Comparison of ENCODE assay signal across 17 cellular contexts in genomic region chr9:88782931-88783451, GRCh38.
A peak's percentile ranks its signal among the peaks of the same experiment; 100 is the strongest.
DNase-seq lines count a peak whose midpoint lies in the region; ATAC-seq and TF ChIP-seq lines count a peak whose summit lies in the region.
"Had no signal": no experiment of that assay in that cellular context is flagged by ENCODE, and none has a peak within 500 bp of the region (broad histone marks: within the 10 kb centered on the region; RNA-seq: fewer than 3 reads in every experiment).

No MANE protein-coding gene starts in this region.

- TF ChIP-seq POLR2A in IMR-90 (IDR thresholded peaks at IDR 0.05; ENCODE audit: low read depth, low read length), result no peak
- TF ChIP-seq POLR2A in stomach (IDR thresholded peaks at IDR 0.05), result no peak

- peak overlapping the region; percentile 66 for H4K91ac ChIP-seq in IMR-90 (ENCODE audit: insufficient read depth, low read depth, low read length)

- POLR2A ChIA-PET in IMR-90 (lab: Charles Lee; ENCODE audit: unreplicated experiment), result no interaction called here

- H4K5ac ChIP-seq in IMR-90 (ENCODE audit: low read depth, low read length), result peak overlapping the region; percentile 44

- H3K4me3 Mint-ChIP-seq in endodermal cell, result no peak overlapping the region
- H3K4me3 Mint-ChIP-seq: activated naive CD8-positive, alpha-beta T cell treated with anti-CD3 and anti-CD28 coated beads, Interleukin-2, amount 10 ng/mL, durations not matched to agents 7 days and 5 days; T-helper 1 cell treated with Interleukin-12 subunit alpha and Interleukin-12 subunit beta and Interleukin-4 antibody, amounts not matched to agents 30 μg/mL and 1 μg/mL, for 36 hours had no signal

- no peak overlapping the region; the same call in 2 of the 3 replicates for H2BK15ac ChIP-seq in IMR-90 (ENCODE audit: low read depth, low read length)

- no peak overlapping the region for H2AK9ac ChIP-seq in IMR-90 (replicated peaks; ENCODE audit: low read depth, low read length, poor library complexity)

- H3K23ac ChIP-seq in IMR-90 (ENCODE audit: low read depth, low read length), result no peak overlapping the region

- no peaks in the 10 kb centered on the region for H3K27me3 Mint-ChIP-seq in endodermal cell (ENCODE audit: insufficient read depth)

- no peak overlapping the region for H3K4me3 ChIP-seq in BLaER1 treated with 17β-estradiol and CSF1 and Interleukin-3, amounts not matched to agents 10 nM and 100 nM
- H3K4me3 ChIP-seq in IMR-90 (ENCODE audit: insufficient read depth, low read depth, low read length) (no peak overlapping the region), endodermal cell (ENCODE audit: low read length) (no peak overlapping the region), osteoblast (ENCODE audit: insufficient read depth, low read length) (no peak overlapping the region), Karpas-422 (ENCODE audit: low read length) (no peak overlapping the region), stomach (no peak overlapping the region)
- H3K4me3 ChIP-seq: ovary had no signal

- H3K36me3 ChIP-seq in BLaER1 treated with 17β-estradiol and CSF1 and Interleukin-3, amounts not matched to agents 10 nM and 100 nM, result no peaks in the 10 kb centered on the region
- H3K36me3 ChIP-seq in IMR-90 (ENCODE audit: control insufficient read depth, insufficient read depth, low read length) (no peaks in the 10 kb centered on the region), endodermal cell (ENCODE audit: control insufficient read depth, insufficient read depth, low read length) (no peaks in the 10 kb centered on the region), osteoblast (ENCODE audit: insufficient read depth, low read length) (no peaks in the 10 kb centered on the region), Karpas-422 (ENCODE audit: insufficient read depth, low read length) (no peaks in the 10 kb centered on the region), stomach (no peaks in the 10 kb centered on the region)
- H3K36me3 ChIP-seq: ovary had no signal

- DNase-seq in IMR-90 (peak; percentile 48), endodermal cell (no peak), osteoblast (ENCODE audit: insufficient read length, low spot score, missing footprints) (no peak), Karpas-422 (no peak), stomach (no peak)
- DNase-seq in stimulated activated CD4-positive, alpha-beta T cell treated with anti-CD3 and anti-CD28 coated beads, Interleukin-15, amount 100 ng/mL, for 24 hours, result no peak
- DNase-seq: activated naive CD8-positive, alpha-beta T cell treated with anti-CD3 and anti-CD28 coated beads, Interleukin-2, amount 10 ng/mL, durations not matched to agents 7 days and 5 days; caudate nucleus; effector CD4-positive, alpha-beta T cell; hypothalamus; NCI-H187 treated with DMSO at 0.1 percent for 48 hours; NCI-H446; ovary had no signal

- H3K79me2 ChIP-seq in osteoblast (ENCODE audit: insufficient read depth, low read length), result no peaks in the 10 kb centered on the region
- H3K79me2 ChIP-seq in Karpas-422 (ENCODE audit: low read length), result no peaks in the 10 kb centered on the region

- peak overlapping the region in 4 of 11 experiments; percentile 14 to 53 (median 31); a peak in 4 of 22 replicates for H3K27ac ChIP-seq in BLaER1 treated with 17β-estradiol and CSF1 and Interleukin-3, amounts not matched to agents 10 nM and 100 nM
- H3K27ac ChIP-seq in IMR-90 (ENCODE audit: insufficient read depth, low read length) (no peak overlapping the region), endodermal cell (ENCODE audit: low read depth, low read length) (no peak overlapping the region), osteoblast (ENCODE audit: low read depth, low read length) (no peak overlapping the region), Karpas-422 (ENCODE audit: low read length) (no peak overlapping the region), stomach (no peak overlapping the region)
- H3K27ac ChIP-seq: ovary had no signal

- no peaks in the 10 kb centered on the region for H4K20me1 ChIP-seq in BLaER1 treated with 17β-estradiol and CSF1 and Interleukin-3, amounts not matched to agents 10 nM and 100 nM
- no peaks in the 10 kb centered on the region for H4K20me1 ChIP-seq in IMR-90 (ENCODE audit: insufficient read depth, low read length)
- H4K20me1 ChIP-seq in osteoblast (ENCODE audit: insufficient read depth, low read length), result no peaks in the 10 kb centered on the region
- H4K20me1 ChIP-seq in Karpas-422 (ENCODE audit: insufficient read depth, low read depth, low read length), result no peaks in the 10 kb centered on the region

- H3K14ac ChIP-seq in IMR-90 (replicated peaks; ENCODE audit: low read depth, low read length), result peak overlapping the region; percentile 47; the same call in 1 of the 2 replicates

- H3K36me3 Mint-ChIP-seq in endodermal cell (ENCODE audit: low read depth), result no peaks in the 10 kb centered on the region
- H3K36me3 Mint-ChIP-seq: activated naive CD8-positive, alpha-beta T cell treated with anti-CD3 and anti-CD28 coated beads, Interleukin-2, amount 10 ng/mL, durations not matched to agents 7 days and 5 days; CD14-positive monocyte had no signal

- peak overlapping the region; percentile 58 to 93 (median 87) for H3K4me2 ChIP-seq in BLaER1 treated with 17β-estradiol and CSF1 and Interleukin-3, amounts not matched to agents 10 nM and 100 nM
- no peak overlapping the region for H3K4me2 ChIP-seq in IMR-90 (ENCODE audit: low read depth, low read length)
- peak overlapping the region; percentile 22 for H3K4me2 ChIP-seq in osteoblast (ENCODE audit: insufficient read depth, low read length)
- H3K4me2 ChIP-seq in Karpas-422 (ENCODE audit: low read depth, low read length, poor library complexity, severe bottlenecking), result no peak overlapping the region

- ATAC-seq in IMR-90 (ENCODE audit: low read depth), result no peak
- ATAC-seq: HCT116 had no signal

- H3K56ac ChIP-seq in IMR-90 (ENCODE audit: extremely low read depth, insufficient read depth, low read length), result no peak overlapping the region

- in situ Hi-C loops in IMR-90 (cut with MboI; ENCODE audit: low sequenced_read_pairs), result no loop called here

- no TSS peak for BruUV-seq in IMR-90 (replicated peaks; lab: Mats Ljungman, UMichigan)

- no peak for TF ChIP-seq RAD21 in IMR-90 (IDR thresholded peaks at IDR 0.05; ENCODE audit: low read length)

- no peak for TF ChIP-seq EP300 in stomach (IDR thresholded peaks at IDR 0.05)

- H3K27ac Mint-ChIP-seq in endodermal cell, result peak overlapping the region; percentile 78
- H3K27ac Mint-ChIP-seq: activated naive CD8-positive, alpha-beta T cell treated with anti-CD3 and anti-CD28 coated beads, Interleukin-2, amount 10 ng/mL, durations not matched to agents 7 days and 5 days; T-helper 1 cell treated with Interleukin-12 subunit alpha and Interleukin-12 subunit beta and Interleukin-4 antibody, amounts not matched to agents 30 μg/mL and 1 μg/mL, for 36 hours had no signal

- dilution Hi-C loops in IMR-90 (cut with HindIII; ENCODE audit: low sequenced_read_pairs, unreplicated experiment), result no loop called here

- H2BK5ac ChIP-seq in IMR-90 (ENCODE audit: low read depth, low read length, poor library complexity, severe bottlenecking), result peak overlapping the region; percentile 10

- intact Hi-C loops in IMR-90 (cut with micrococcal nuclease) (loop anchor here (5.0 kb wide), 1 partner anchor 209 kb away; the partner anchor contains the start of gene S1PR3), stomach (cut with DNase I; ENCODE audit: low total_unique reads) (no loop called here)

- WGBS in IMR-90 (ENCODE audit: extremely low coverage in 2 of 2, insufficient read length in 1 of 2), 2 experiments, result 75% methylated on average over 4 of the region's 8 CpGs; no CpG with 5 or more reads in 1 of the 2 experiments
- WGBS in endodermal cell (ENCODE audit: insufficient coverage in 1 of 2, insufficient read length in 1 of 2), 2 experiments, result 71 to 87% methylated on average over 5 to 8 of the region's 8 CpGs
- WGBS in stomach, 5 donors, result 87 to 95% (median 91%) methylated on average over 8 of the region's 8 CpGs

- peak overlapping the region; percentile 61 for H2BK120ac ChIP-seq in IMR-90 (ENCODE audit: low read depth, low read length)

- TF ChIP-seq CTCF in IMR-90 (conservative IDR thresholded peaks at IDR 0.05; ENCODE audit: low read depth, low read length) (no peak), endodermal cell (conservative IDR thresholded peaks at IDR 0.05) (no peak), osteoblast (IDR thresholded peaks at IDR 0.05; ENCODE audit: extremely low read depth, low read depth, low read length) (no peak), stomach (IDR thresholded peaks at IDR 0.05) (no peak)

- peak overlapping the region in 1 of 2 experiments; percentile 41; a peak in 1 of 4 replicates for H4K8ac ChIP-seq in IMR-90 (ENCODE audit: low read depth in 2 of 2, low read length in 2 of 2)

- peaks cover 44% of the 10 kb centered on the region for H3K4me1 Mint-ChIP-seq in endodermal cell
- H3K4me1 Mint-ChIP-seq: activated naive CD8-positive, alpha-beta T cell treated with anti-CD3 and anti-CD28 coated beads, Interleukin-2, amount 10 ng/mL, durations not matched to agents 7 days and 5 days had no signal

- no peaks in the 10 kb centered on the region for H3K79me1 ChIP-seq in IMR-90 (ENCODE audit: low read depth in 1 of 2, low read length in 2 of 2)

- peak overlapping the region; percentile 17 for H3K18ac ChIP-seq in IMR-90 (ENCODE audit: low read depth, low read length)

- H3K4me1 ChIP-seq in BLaER1 treated with 17β-estradiol and CSF1 and Interleukin-3, amounts not matched to agents 10 nM and 100 nM, result peaks cover 48 to 97% (median 79%) of the 10 kb centered on the region in 10 experiments
- H3K4me1 ChIP-seq in IMR-90 (ENCODE audit: control insufficient read depth, insufficient read depth, low read length), result peaks cover 16% of the 10 kb centered on the region
- H3K4me1 ChIP-seq in endodermal cell (ENCODE audit: control insufficient read depth, insufficient read depth, low read length), result peaks cover 21% of the 10 kb centered on the region
- peaks cover 29% of the 10 kb centered on the region for H3K4me1 ChIP-seq in osteoblast (ENCODE audit: insufficient read depth, low read length)
- peaks cover 2% of the 10 kb centered on the region for H3K4me1 ChIP-seq in Karpas-422 (ENCODE audit: low read length)
- H3K4me1 ChIP-seq in stomach, result peaks cover 0 to 13% (median 7%) of the 10 kb centered on the region in 4 donors

- H3K9ac ChIP-seq in BLaER1 treated with 17β-estradiol and CSF1 and Interleukin-3, amounts not matched to agents 10 nM and 100 nM, result peak overlapping the region in 2 of 11 experiments; percentile 7 to 29; a peak in 1 of 22 replicates
- no peak overlapping the region for H3K9ac ChIP-seq in IMR-90 (ENCODE audit: low read depth, low read length)
- no peak overlapping the region for H3K9ac ChIP-seq in endodermal cell (ENCODE audit: extremely low read depth, low read length, poor library complexity, severe bottlenecking)
- H3K9ac ChIP-seq in Karpas-422 (ENCODE audit: low read length), result no peak overlapping the region

- no peaks in the 10 kb centered on the region for H3K9me3 Mint-ChIP-seq in endodermal cell
- H3K9me3 Mint-ChIP-seq: activated naive CD8-positive, alpha-beta T cell treated with anti-CD3 and anti-CD28 coated beads, Interleukin-2, amount 10 ng/mL, durations not matched to agents 7 days and 5 days; CD14-positive monocyte; T-helper 1 cell treated with Interleukin-12 subunit alpha and Interleukin-12 subunit beta and Interleukin-4 antibody, amounts not matched to agents 30 μg/mL and 1 μg/mL, for 36 hours had no signal

- no peaks in the 10 kb centered on the region for H3K9me2 ChIP-seq in Karpas-422 (replicated peaks; ENCODE audit: insufficient read depth, low read length)

- H3K9me3 ChIP-seq in BLaER1 treated with 17β-estradiol and CSF1 and Interleukin-3, amounts not matched to agents 10 nM and 100 nM (replicated peaks in 1 of 11), result no peaks in the 10 kb centered on the region
- H3K9me3 ChIP-seq in IMR-90 (ENCODE audit: control insufficient read depth, insufficient read depth, low read length) (no peaks in the 10 kb centered on the region), endodermal cell (ENCODE audit: control insufficient read depth, low read length) (no peaks in the 10 kb centered on the region), osteoblast (ENCODE audit: low read depth, low read length) (no peaks in the 10 kb centered on the region), Karpas-422 (ENCODE audit: low read length) (no peaks in the 10 kb centered on the region), stomach (no peaks in the 10 kb centered on the region)
- H3K9me3 ChIP-seq: ovary had no signal

- H2AFZ ChIP-seq in IMR-90 (replicated peaks; ENCODE audit: low read length, poor library complexity) (no peak overlapping the region), osteoblast (ENCODE audit: low read length) (no peak overlapping the region), Karpas-422 (ENCODE audit: low read length) (no peak overlapping the region)

- H3K4ac ChIP-seq in IMR-90 (ENCODE audit: low read depth, low read length), result peak overlapping the region; percentile 38; the same call in 1 of the 2 replicates

- peak overlapping the region; percentile 57 for H2BK20ac ChIP-seq in IMR-90 (ENCODE audit: low read depth, low read length)

- H3K27me3 ChIP-seq in BLaER1 treated with 17β-estradiol and CSF1 and Interleukin-3, amounts not matched to agents 10 nM and 100 nM, result peaks cover 0 to 36% (median 0%) of the 10 kb centered on the region in 11 experiments; a peak in 4 of 22 replicates
- H3K27me3 ChIP-seq in IMR-90 (ENCODE audit: control insufficient read depth, insufficient read depth, low read length) (no peaks in the 10 kb centered on the region), endodermal cell (ENCODE audit: control insufficient read depth, insufficient read depth, low read length, poor library complexity, severe bottlenecking) (no peaks in the 10 kb centered on the region), osteoblast (ENCODE audit: insufficient read depth, low read length) (no peaks in the 10 kb centered on the region), Karpas-422 (ENCODE audit: low read length) (no peaks in the 10 kb centered on the region), stomach (no peaks in the 10 kb centered on the region)
- H3K27me3 ChIP-seq: ovary had no signal

- H2AK5ac ChIP-seq in IMR-90 (ENCODE audit: low read depth, low read length), result peak overlapping the region; percentile 46

- CTCF ChIA-PET in IMR-90 (lab: Yijun Ruan, JAX), result no interaction called here

- H3K9me1 ChIP-seq in IMR-90 (ENCODE audit: insufficient read depth, low read length), result peaks cover 7% of the 10 kb centered on the region

Comparison
In these comparisons a context has a peak if more than half of its experiments do, and no peak if none do; other contexts are left out.
1. H3K4me2 ChIP-seq: peak in BLaER1 treated with 17β-estradiol and CSF1 and Interleukin-3, amounts not matched to agents 10 nM and 100 nM (11 of 11) and osteoblast (single experiment); none in IMR-90 (single experiment) and Karpas-422 (single experiment).